6 cellular contexts compared by ENCODE assay signal in the genomic region with DNA sequence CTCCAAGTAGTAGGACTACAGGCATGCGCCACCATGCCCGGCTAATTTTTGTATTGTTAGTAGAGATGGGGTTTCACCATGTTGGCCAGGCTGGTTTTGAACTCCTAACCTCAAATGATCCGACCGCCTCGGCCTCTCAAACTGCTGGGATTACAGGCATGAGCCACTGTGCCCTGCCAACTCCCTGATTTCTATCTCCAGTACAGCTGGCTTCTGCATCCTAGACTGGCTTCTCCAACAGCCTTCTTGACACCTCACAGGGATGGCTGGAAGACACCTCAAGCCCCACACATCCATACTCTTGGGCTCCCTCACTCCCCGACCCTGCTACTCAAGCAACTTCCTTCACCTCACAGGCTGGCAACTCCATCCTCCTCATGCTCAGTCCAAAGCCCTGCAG. TPM values are rescaled to one million over a fixed set of nuclear protein-coding genes. Genes with fewer than 3 reads are reported as not detected.
"Had no signal": no experiment of that assay in that cellular context is flagged by ENCODE, and none has a peak within 500 bp of the region (broad histone marks: within the 10 kb centered on the region; RNA-seq: fewer than 3 reads in every experiment).

No MANE protein-coding gene starts in this region.

RNA-seq across cellular contexts. Expression of a gene that starts 27.8 kb away (rescaled TPM):
- total RNA-seq: HT-29, LHCN-M2, NCI-H460, PC-9, SK-MEL-5 had no signal
- polyA plus RNA-seq: SK-N-SH had no signal
